ENCODE assay signal across 35 cellular contexts in the genomic region with DNA sequence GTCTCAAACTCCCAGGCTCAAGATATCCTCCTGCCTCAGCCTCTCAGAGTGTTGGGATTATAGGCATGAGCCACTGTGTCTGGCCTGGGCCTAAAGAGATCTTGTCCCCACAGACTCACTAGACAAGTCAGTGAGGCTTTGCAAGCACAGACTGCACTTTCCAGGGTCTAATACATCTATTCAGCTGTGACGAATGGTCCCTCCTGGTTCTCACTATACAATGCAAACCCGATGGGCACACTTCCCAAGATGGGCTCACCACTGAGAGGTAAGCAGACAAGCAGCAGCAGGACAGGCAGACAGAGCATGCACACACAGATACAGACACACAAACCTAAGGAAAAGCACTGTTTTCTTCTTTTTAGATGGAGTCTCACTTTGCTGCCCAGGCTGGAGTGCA. TPM values are rescaled to one million over a fixed set of nuclear protein-coding genes. Genes with fewer than 3 reads are reported as not detected.
"Had no signal": no experiment of that assay in that cellular context is flagged by ENCODE, and none has a peak within 500 bp of the region (broad histone marks: within the 10 kb centered on the region; RNA-seq: fewer than 3 reads in every experiment).

No MANE protein-coding gene starts in this region.

- H3K27ac ChIP-seq: ascending aorta, cardiac muscle cell, Peyer's patch, WERI-Rb-1 had no signal

- H3K27me3 Mint-ChIP-seq: activated CD4-positive, alpha-beta T cell treated with anti-CD3 and anti-CD28 coated beads, Interleukin-2, amount 10 ng/mL, durations not matched to agents 24 days and 14 days; activated CD8-positive, alpha-beta T cell treated with anti-CD3 and anti-CD28 coated beads for 36 hours; activated naive CD4-positive, alpha-beta T cell treated with anti-CD3 and anti-CD28 coated beads, Interleukin-2, amount 50 U/mL, for 24 hours; activated T-helper 17 cell treated with anti-CD3 and anti-CD28 coated beads, Interleukin-2, amount 50 U/mL, for 72 hours; central memory CD8-positive, alpha-beta T cell had no signal

- H3K36me3 ChIP-seq: cardiac muscle cell, WERI-Rb-1 had no signal

- H3K9me3 ChIP-seq: ascending aorta, Peyer's patch had no signal

- H3K27ac Mint-ChIP-seq: activated CD4-positive, alpha-beta T cell treated with anti-CD3 and anti-CD28 coated beads, Interleukin-2, amount 10 ng/mL, durations not matched to agents 24 days and 14 days; activated CD8-positive, alpha-beta T cell treated with anti-CD3 and anti-CD28 coated beads for 36 hours; activated T-cell treated with anti-CD3 and anti-CD28 coated beads, Interleukin-2, amount 50 U/mL, for 72 hours had no signal

- H3K27me3 ChIP-seq: ascending aorta, cardiac muscle cell, Peyer's patch had no signal

- H3K4me1 ChIP-seq: ascending aorta, Peyer's patch had no signal

- ATAC-seq: activated CD8-positive, alpha-beta T cell treated with anti-CD3 and anti-CD28 coated beads for 36 hours; activated T-cell treated with anti-CD3 and anti-CD28 coated beads, Interleukin-2, amount 50 U/mL, for 72 hours; activated T-helper 17 cell treated with anti-CD3 and anti-CD28 coated beads, Interleukin-2, amount 50 U/mL, for 72 hours; PC-3; SK-N-SH treated with all-trans-retinoic acid at 6 μM for 48 hours had no signal

- DNase-seq: activated CD4-positive, alpha-beta T cell treated with anti-CD3 and anti-CD28 coated beads, Interleukin-2, amount 10 ng/mL, durations not matched to agents 24 days and 14 days; activated CD4-positive, alpha-beta T cell treated with anti-CD3 and anti-CD28 coated beads, Interleukin-2, amount 50 U/mL, for 4 hours; activated CD8-positive, alpha-beta T cell treated with anti-CD3 and anti-CD28 coated beads for 36 hours; activated gamma-delta T cell; activated naive CD4-positive, alpha-beta T cell treated with Interleukin-2 at 50 U/mL for 16 hours; activated T-cell treated with anti-CD3 and anti-CD28 coated beads, Interleukin-2, amount 50 U/mL, for 1 hour; activated T-cell treated with anti-CD3 and anti-CD28 coated beads, Interleukin-2, amount 50 U/mL, for 72 hours; amygdala; Karpas-422; KBM-7; NCI-H1105; NCI-H1436; NCI-H1694; NCI-H1930; NCI-H2081 treated with DMSO at 0.1 percent for 48 hours; NCI-H226; NCI-H446 treated with DMSO at 0.1 percent for 48 hours; NCI-H524; NCI-H69; NCI-H82; PC-3; Peyer's patch; RPMI8226; SIG-M5; T-helper 1 cell; T1000; WERI-Rb-1 had no signal

- H3K4me3 Mint-ChIP-seq: activated CD4-positive, alpha-beta T cell treated with anti-CD3 and anti-CD28 coated beads, Interleukin-2, amount 10 ng/mL, durations not matched to agents 24 days and 14 days; activated CD8-positive, alpha-beta T cell treated with anti-CD3 and anti-CD28 coated beads for 36 hours; activated naive CD4-positive, alpha-beta T cell treated with anti-CD3 and anti-CD28 coated beads, Interleukin-2, amount 50 U/mL, for 24 hours; activated T-cell treated with anti-CD3 and anti-CD28 coated beads, Interleukin-2, amount 50 U/mL, for 72 hours; activated T-helper 17 cell treated with anti-CD3 and anti-CD28 coated beads, Interleukin-2, amount 50 U/mL, for 72 hours; central memory CD8-positive, alpha-beta T cell had no signal

- H3K4me3 ChIP-seq: ascending aorta, cardiac muscle cell, Peyer's patch had no signal

- H3K9me3 Mint-ChIP-seq: activated CD4-positive, alpha-beta T cell treated with anti-CD3 and anti-CD28 coated beads, Interleukin-2, amount 10 ng/mL, durations not matched to agents 24 days and 14 days; activated CD8-positive, alpha-beta T cell treated with anti-CD3 and anti-CD28 coated beads for 36 hours; activated naive CD4-positive, alpha-beta T cell treated with anti-CD3 and anti-CD28 coated beads, Interleukin-2, amount 50 U/mL, for 24 hours; activated T-cell treated with anti-CD3 and anti-CD28 coated beads, Interleukin-2, amount 50 U/mL, for 72 hours; activated T-helper 17 cell treated with anti-CD3 and anti-CD28 coated beads, Interleukin-2, amount 50 U/mL, for 72 hours; central memory CD8-positive, alpha-beta T cell had no signal

RNA-seq across cellular contexts. Expression of a gene that starts 37.2 kb away (rescaled TPM):
- total RNA-seq: activated CD4-positive, alpha-beta T cell treated with anti-CD3 and anti-CD28 coated beads, Interleukin-2, amount 10 ng/mL, durations not matched to agents 24 days and 14 days; activated CD8-positive, alpha-beta T cell treated with anti-CD3 and anti-CD28 coated beads for 36 hours; ascending aorta; MCF 10A; PC-3; Peyer's patch; T-helper 2 cell treated with Interferon-gamma antibody and Interleukin-4, amounts not matched to agents 100 ng/mL and 5 ng/mL, for 36 hours had no signal
